ENCODE assay signal across 13 cellular contexts in the genomic region with DNA sequence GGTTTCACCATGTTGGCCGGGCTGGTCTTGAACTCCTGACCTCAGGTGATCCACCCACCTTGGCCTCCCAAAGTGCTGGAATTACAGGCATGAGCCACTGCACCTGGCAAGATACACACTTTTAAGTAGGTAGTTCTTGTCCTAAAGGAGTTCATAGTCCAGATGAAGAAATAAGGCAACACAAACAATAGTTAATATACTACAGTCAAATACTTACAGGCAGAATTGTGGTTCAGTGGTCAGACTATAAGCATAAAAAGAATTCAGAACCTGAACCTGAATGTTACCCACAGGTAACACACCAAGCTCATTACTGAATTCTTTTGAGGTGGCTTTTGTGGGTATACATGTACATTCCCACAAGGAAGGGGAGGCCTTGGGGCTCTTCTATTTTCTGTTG. TPM values are rescaled to one million over a fixed set of nuclear protein-coding genes. Genes with fewer than 3 reads are reported as not detected.
DNase-seq lines count a peak whose midpoint lies in the region; ATAC-seq and TF ChIP-seq lines count a peak whose summit lies in the region.
"Had no signal": no experiment of that assay in that cellular context is flagged by ENCODE, and none has a peak within 500 bp of the region (broad histone marks: within the 10 kb centered on the region; RNA-seq: fewer than 3 reads in every experiment).

No MANE protein-coding gene starts in this region.

- no peak for DNase-seq in CD4-positive, CD25-positive, alpha-beta regulatory T cell
- DNase-seq in HFF-Myc (ENCODE audit: extremely low read depth, low read depth) (no peak), nephron progenitor cell (no peak), putamen (ENCODE audit: low spot score) (no peak)
- DNase-seq: activated CD4-positive, CD25-positive, alpha-beta regulatory T cell treated with anti-CD3 and anti-CD28 coated beads, Interleukin-2, amount 50 U/mL, for 72 hours; GF-D8; NCI-H2029 treated with DMSO at 0.1 percent for 48 hours; retina had no signal

- H3K4me3 Mint-ChIP-seq in CD4-positive, CD25-positive, alpha-beta regulatory T cell, result peak overlapping the region in 3 of 4 donors; percentile 95 to 99 (median 99)
- peak overlapping the region; percentile 99 for H3K4me3 Mint-ChIP-seq in activated naive CD8-positive, alpha-beta T cell
- H3K4me3 Mint-ChIP-seq in nephron progenitor cell, result peak overlapping the region; percentile 99

- H3K9me3 ChIP-seq in CD4-positive, CD25-positive, alpha-beta regulatory T cell (ENCODE audit: control insufficient read depth in 2 of 2, low read length in 2 of 2), result no peaks in the 10 kb centered on the region

- no peaks in the 10 kb centered on the region for H3K27me3 ChIP-seq in CD4-positive, CD25-positive, alpha-beta regulatory T cell (ENCODE audit: control insufficient read depth, insufficient read depth, low read length)

- no peak for ATAC-seq in CD4-positive, CD25-positive, alpha-beta regulatory T cell (ENCODE audit: low read depth in 2 of 2)
- ATAC-seq in GM19397 (IDR thresholded peaks at IDR 0.05; ENCODE audit: unreplicated experiment), result no peak
- ATAC-seq in GM21390 (IDR thresholded peaks at IDR 0.05; ENCODE audit: unreplicated experiment), result no peak
- ATAC-seq: activated naive CD4-positive, alpha-beta T cell treated with anti-CD3 and anti-CD28 coated beads, Interleukin-2, amount 50 U/mL, for 72 hours; K562 had no signal

- peaks cover 19% of the 10 kb centered on the region for H3K36me3 ChIP-seq in CD4-positive, CD25-positive, alpha-beta regulatory T cell (ENCODE audit: control insufficient read depth, insufficient read depth, low read length)

- H3K27ac Mint-ChIP-seq in CD4-positive, CD25-positive, alpha-beta regulatory T cell, result peak overlapping the region in 2 of 3 donors; percentile 6 to 75
- no peak overlapping the region for H3K27ac Mint-ChIP-seq in activated naive CD8-positive, alpha-beta T cell
- H3K27ac Mint-ChIP-seq in nephron progenitor cell, result no peak overlapping the region

- H3K4me1 ChIP-seq in CD4-positive, CD25-positive, alpha-beta regulatory T cell (ENCODE audit: control insufficient read depth, insufficient read depth, low read length, poor library complexity, severe bottlenecking), result peaks cover 13% of the 10 kb centered on the region

- peaks cover 7 to 40% (median 23%) of the 10 kb centered on the region in 4 donors for H3K4me1 Mint-ChIP-seq in CD4-positive, CD25-positive, alpha-beta regulatory T cell
- H3K4me1 Mint-ChIP-seq in activated naive CD8-positive, alpha-beta T cell (ENCODE audit: low read depth), result peaks cover 30% of the 10 kb centered on the region
- H3K4me1 Mint-ChIP-seq in nephron progenitor cell, result peaks cover 25% of the 10 kb centered on the region

- H3K4me3 ChIP-seq in CD4-positive, CD25-positive, alpha-beta regulatory T cell (ENCODE audit: low read depth, low read length), result no peak overlapping the region
- peak overlapping the region; percentile 84 for H3K4me3 ChIP-seq in HFF-Myc (replicated peaks; ENCODE audit: low read depth, low read length)

- no peak overlapping the region for H3K27ac ChIP-seq in CD4-positive, CD25-positive, alpha-beta regulatory T cell (ENCODE audit: insufficient read depth, low read length, poor library complexity, severe bottlenecking)

- no peaks in the 10 kb centered on the region for H3K36me3 Mint-ChIP-seq in CD4-positive, CD25-positive, alpha-beta regulatory T cell
- H3K36me3 Mint-ChIP-seq in activated naive CD8-positive, alpha-beta T cell, result no peaks in the 10 kb centered on the region
- H3K36me3 Mint-ChIP-seq in nephron progenitor cell (ENCODE audit: low read depth), result no peaks in the 10 kb centered on the region

- TF ChIP-seq CTCF in HFF-Myc (IDR thresholded peaks at IDR 0.05; ENCODE audit: low read depth, low read length, missing control alignments) (no peak), nephron progenitor cell (IDR thresholded peaks at IDR 0.05) (no peak)

- H3K27me3 Mint-ChIP-seq in CD4-positive, CD25-positive, alpha-beta regulatory T cell, result peaks cover 4% of the 10 kb centered on the region
- no peaks in the 10 kb centered on the region for H3K27me3 Mint-ChIP-seq in activated naive CD8-positive, alpha-beta T cell
- H3K27me3 Mint-ChIP-seq in nephron progenitor cell (ENCODE audit: low read depth, poor library complexity), result peaks cover 8% of the 10 kb centered on the region

- H3K9me3 Mint-ChIP-seq in CD4-positive, CD25-positive, alpha-beta regulatory T cell, result no peaks in the 10 kb centered on the region
- no peaks in the 10 kb centered on the region for H3K9me3 Mint-ChIP-seq in activated naive CD8-positive, alpha-beta T cell (ENCODE audit: low read depth)
- no peaks in the 10 kb centered on the region for H3K9me3 Mint-ChIP-seq in nephron progenitor cell
- H3K9me3 Mint-ChIP-seq: activated naive CD4-positive, alpha-beta T cell treated with anti-CD3 and anti-CD28 coated beads, Interleukin-2, amount 50 U/mL, for 72 hours had no signal

RNA-seq across cellular contexts. Expression of gene SDHB, which starts 1.8 kb away (rescaled TPM):
- 65.5 TPM for total RNA-seq in CD4-positive, CD25-positive, alpha-beta regulatory T cell
- polyA plus RNA-seq in CD4-positive, CD25-positive, alpha-beta regulatory T cell, result 100 to 1,000 TPM; 139 to 207 (median 171) TPM

RNA-seq across cellular contexts. Expression of gene ATP13A2, which starts 40.3 kb away (rescaled TPM):
- 41.7 TPM for total RNA-seq in CD4-positive, CD25-positive, alpha-beta regulatory T cell
- polyA plus RNA-seq in CD4-positive, CD25-positive, alpha-beta regulatory T cell, result 10 to 100 TPM; 29.7 to 33.8 (median 31.6) TPM

Comparison
In these comparisons a context has a peak if more than half of its experiments do, and no peak if none do; other contexts are left out.
1. H3K27ac Mint-ChIP-seq: peak in CD4-positive, CD25-positive, alpha-beta regulatory T cell (2 of 3); none in activated naive CD8-positive, alpha-beta T cell (single experiment) and nephron progenitor cell (single experiment).
2. Peak in every context shown above with its lines, with median percentiles within 50 percentile points of each other: H3K4me3 Mint-ChIP-seq.